Comparison of ENCODE assay signal across 9 cellular contexts in genomic region chr1:40383488-40384412, GRCh38. TPM values are rescaled to one million over a fixed set of nuclear protein-coding genes. Genes with fewer than 3 reads are reported as not detected.
DNase-seq lines count a peak whose midpoint lies in the region; ATAC-seq and TF ChIP-seq lines count a peak whose summit lies in the region.
"Had no signal": no experiment of that assay in that cellular context is flagged by ENCODE, and none has a peak within 500 bp of the region (broad histone marks: within the 10 kb centered on the region; RNA-seq: fewer than 3 reads in every experiment).

No MANE protein-coding gene starts in this region.

- H3K4me1 Mint-ChIP-seq in activated naive CD8-positive, alpha-beta T cell treated with anti-CD3 and anti-CD28 coated beads, Interleukin-2, amount 50 U/mL, for 24 hours, result peaks cover 95% of the 10 kb centered on the region
- H3K4me1 Mint-ChIP-seq in memory B cell, result peaks cover 56% of the 10 kb centered on the region

- ATAC-seq in left cardiac atrium (no peak), memory B cell (ENCODE audit: low read depth) (no peak), GM21576 (IDR thresholded peaks at IDR 0.05; ENCODE audit: unreplicated experiment) (no peak)
- peak; percentile 27 for ATAC-seq in activated naive CD8-positive, alpha-beta T cell treated with anti-CD3 and anti-CD28 coated beads, Interleukin-2, amount 50 U/mL, for 24 hours

- H3K36me3 Mint-ChIP-seq in activated naive CD8-positive, alpha-beta T cell treated with anti-CD3 and anti-CD28 coated beads, Interleukin-2, amount 50 U/mL, for 24 hours (ENCODE audit: low read depth), result peaks cover 47% of the 10 kb centered on the region
- peaks cover 23% of the 10 kb centered on the region for H3K36me3 Mint-ChIP-seq in memory B cell

- H3K9me3 ChIP-seq in left ventricle myocardium inferior (replicated peaks) (no peaks in the 10 kb centered on the region), vagina (no peaks in the 10 kb centered on the region)

- TF ChIP-seq CTCF in left ventricle myocardium inferior (IDR thresholded peaks at IDR 0.05; ENCODE audit: borderline replicate concordance) (no peak), vagina (IDR thresholded peaks at IDR 0.05) (no peak)

- no peak for TF ChIP-seq POLR2A in vagina (IDR thresholded peaks at IDR 0.05)

- DNase-seq in left ventricle myocardium inferior (no peak), left cardiac atrium (no peak), memory B cell (ENCODE audit: low spot score in 2 of 2) (no peak), vagina (ENCODE audit: extremely low spot score in 2 of 2) (no peak), NCI-H146 (lab: John Stamatoyannopoulos, UW) (no peak), kidney glomerular epithelial cell (lab: John Stamatoyannopoulos, UW) (no peak)
- DNase-seq in activated naive CD8-positive, alpha-beta T cell treated with anti-CD3 and anti-CD28 coated beads, Interleukin-2, amount 50 U/mL, for 24 hours, result no peak
- DNase-seq: activated CD8-positive, alpha-beta memory T cell treated with anti-CD3 and anti-CD28 coated beads for 24 hours had no signal

- no peak overlapping the region for H3K4me3 ChIP-seq in left ventricle myocardium inferior
- no peak overlapping the region for H3K4me3 ChIP-seq in vagina

- H3K27me3 Mint-ChIP-seq in activated naive CD8-positive, alpha-beta T cell treated with anti-CD3 and anti-CD28 coated beads, Interleukin-2, amount 50 U/mL, for 24 hours, result no peaks in the 10 kb centered on the region
- no peaks in the 10 kb centered on the region for H3K27me3 Mint-ChIP-seq in memory B cell

- H3K27me3 ChIP-seq in left ventricle myocardium inferior (ENCODE audit: low read depth) (no peaks in the 10 kb centered on the region), vagina (no peaks in the 10 kb centered on the region)

- peak overlapping the region; percentile 86 for H3K4me3 Mint-ChIP-seq in activated naive CD8-positive, alpha-beta T cell treated with anti-CD3 and anti-CD28 coated beads, Interleukin-2, amount 50 U/mL, for 24 hours
- H3K4me3 Mint-ChIP-seq in memory B cell, result peak overlapping the region; percentile 85

- peaks cover 62% of the 10 kb centered on the region for H3K4me1 ChIP-seq in left ventricle myocardium inferior
- peaks cover 81% of the 10 kb centered on the region for H3K4me1 ChIP-seq in vagina

- peak overlapping the region; percentile 74 for H3K27ac ChIP-seq in left ventricle myocardium inferior (replicated peaks)
- peak overlapping the region; percentile 77 for H3K27ac ChIP-seq in vagina

- intact Hi-C loops in left ventricle myocardium inferior (cut with micrococcal nuclease) (no loop called here), left cardiac atrium (cut with DNase I) (no loop called here), vagina (cut with DNase I) (no loop called here)

- no peaks in the 10 kb centered on the region for H3K36me3 ChIP-seq in left ventricle myocardium inferior
- no peaks in the 10 kb centered on the region for H3K36me3 ChIP-seq in vagina

- no peaks in the 10 kb centered on the region for H3K9me3 Mint-ChIP-seq in activated naive CD8-positive, alpha-beta T cell treated with anti-CD3 and anti-CD28 coated beads, Interleukin-2, amount 50 U/mL, for 24 hours
- no peaks in the 10 kb centered on the region for H3K9me3 Mint-ChIP-seq in memory B cell

- H3K27ac Mint-ChIP-seq in activated naive CD8-positive, alpha-beta T cell treated with anti-CD3 and anti-CD28 coated beads, Interleukin-2, amount 50 U/mL, for 24 hours, result peak overlapping the region; percentile 99
- H3K27ac Mint-ChIP-seq in memory B cell, result peak overlapping the region; percentile 100

RNA-seq across cellular contexts. Expression of gene SMAP2, which starts 10.2 kb away (rescaled TPM):
- total RNA-seq in left ventricle myocardium inferior (15.0 TPM), left cardiac atrium (10 to 100 TPM; 17.9 to 25.6 TPM), vagina (24.8 TPM)
